16 cellular contexts compared by ENCODE assay signal in the genomic region with DNA sequence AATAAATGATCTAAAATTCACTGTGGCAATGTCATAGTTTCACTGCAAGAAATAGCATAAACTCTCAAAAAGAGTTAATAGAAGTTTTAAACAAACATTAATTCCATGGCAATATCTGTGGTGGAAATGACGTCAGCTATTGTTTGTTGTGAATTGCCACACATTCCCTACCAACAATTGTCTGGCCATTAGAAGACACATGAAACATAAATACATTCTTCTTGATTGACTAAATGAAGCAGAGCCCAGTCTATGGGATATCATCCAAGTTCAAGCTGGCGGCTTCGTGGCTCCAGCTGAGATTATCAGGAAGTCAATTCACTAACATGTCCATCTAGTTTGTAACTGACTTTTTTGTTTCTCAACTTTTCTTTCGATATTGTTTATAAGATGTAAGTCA.
A peak's percentile ranks its signal among the peaks of the same experiment; 100 is the strongest.
DNase-seq lines count a peak whose midpoint lies in the region; ATAC-seq and TF ChIP-seq lines count a peak whose summit lies in the region.
"Had no signal": no experiment of that assay in that cellular context is flagged by ENCODE, and none has a peak within 500 bp of the region (broad histone marks: within the 10 kb centered on the region; RNA-seq: fewer than 3 reads in every experiment).

No MANE protein-coding gene starts in this region.

- peak; percentile 72 for DNase-seq in AG09309 (ENCODE audit: low read depth)
- peak; percentile 72 for DNase-seq in M059J (ENCODE audit: low read depth)
- peak; percentile 73 for DNase-seq in epithelial cell of esophagus (ENCODE audit: low read depth)
- peak; percentile 1 for DNase-seq in kidney glomerular epithelial cell (lab: John Stamatoyannopoulos, UW)
- no peak for DNase-seq in T-cell
- no peak for DNase-seq in cerebellar cortex (ENCODE audit: low spot score)
- DNase-seq: activated CD4-positive, alpha-beta T cell treated with anti-CD3 and anti-CD28 coated beads, Interleukin-2, amount 10 ng/mL, durations not matched to agents 24 days and 14 days; midbrain; NCI-H1092; NCI-H345; stimulated activated CD4-positive, alpha-beta T cell treated with anti-CD3 and anti-CD28 coated beads, Interleukin-4, amount 100 ng/mL, for 24 hours; stimulated activated naive CD4-positive, alpha-beta T cell had no signal

- POLR2A ChIA-PET in T-cell (lab: Charles Lee), result no interaction called here

- ATAC-seq in T-cell (replicated peaks in 1 of 4), result no peak
- no peak for ATAC-seq in GM21723 (IDR thresholded peaks at IDR 0.05; ENCODE audit: unreplicated experiment)
- ATAC-seq in GM18520 (IDR thresholded peaks at IDR 0.05; ENCODE audit: unreplicated experiment), result no peak
- ATAC-seq: HCT116 had no signal

- CTCF ChIA-PET in T-cell (lab: Charles Lee), result interaction anchor here in 1 of 2 donors (0.6 kb wide), 2 partner anchors 591 to 1034 kb away, joined by 3 to 4 read pairs; no protein-coding TSS in a partner anchor

- TF ChIP-seq CTCF in AG09309 (IDR thresholded peaks at IDR 0.05; ENCODE audit: control insufficient read depth, insufficient read depth, low read depth, low read length, missing control alignments), result no peak
- no peak for TF ChIP-seq CTCF in epithelial cell of esophagus (IDR thresholded peaks at IDR 0.05; ENCODE audit: insufficient read depth, low read depth, low read length, missing control alignments)

- H3K4me3 Mint-ChIP-seq in T-cell, result no peak overlapping the region
- H3K4me3 Mint-ChIP-seq: activated CD4-positive, alpha-beta T cell treated with anti-CD3 and anti-CD28 coated beads, Interleukin-2, amount 10 ng/mL, durations not matched to agents 24 days and 14 days had no signal

- no peaks in the 10 kb centered on the region for H3K4me1 Mint-ChIP-seq in T-cell
- H3K4me1 Mint-ChIP-seq: activated CD4-positive, alpha-beta T cell treated with anti-CD3 and anti-CD28 coated beads, Interleukin-2, amount 10 ng/mL, durations not matched to agents 24 days and 14 days had no signal

- peaks cover 7 to 19% of the 10 kb centered on the region in 2 donors for H3K27me3 Mint-ChIP-seq in T-cell

- no peak overlapping the region for H3K27ac Mint-ChIP-seq in T-cell
- H3K27ac Mint-ChIP-seq: activated CD4-positive, alpha-beta T cell treated with anti-CD3 and anti-CD28 coated beads, Interleukin-2, amount 10 ng/mL, durations not matched to agents 24 days and 14 days had no signal

- no peaks in the 10 kb centered on the region for H3K9me3 Mint-ChIP-seq in T-cell
- H3K9me3 Mint-ChIP-seq: activated CD4-positive, alpha-beta T cell treated with anti-CD3 and anti-CD28 coated beads, Interleukin-2, amount 10 ng/mL, durations not matched to agents 24 days and 14 days had no signal

- H3K36me3 Mint-ChIP-seq in T-cell, result no peaks in the 10 kb centered on the region

- no peak overlapping the region for H3K4me3 ChIP-seq in AG09309 (ENCODE audit: control insufficient read depth, low read depth, low read length)
- H3K4me3 ChIP-seq in epithelial cell of esophagus (ENCODE audit: low read length), result no peak overlapping the region
- H3K4me3 ChIP-seq: BLaER1 had no signal

Comparison
In these comparisons a context has a peak if more than half of its experiments do, and no peak if none do; other contexts are left out.
1. DNase-seq: peak in AG09309 (single experiment), M059J (single experiment), epithelial cell of esophagus (single experiment) and kidney glomerular epithelial cell (single experiment); none in T-cell (0 of 34) and cerebellar cortex (single experiment).